ENCODE assay signal across 19 cellular contexts in the genomic region with DNA sequence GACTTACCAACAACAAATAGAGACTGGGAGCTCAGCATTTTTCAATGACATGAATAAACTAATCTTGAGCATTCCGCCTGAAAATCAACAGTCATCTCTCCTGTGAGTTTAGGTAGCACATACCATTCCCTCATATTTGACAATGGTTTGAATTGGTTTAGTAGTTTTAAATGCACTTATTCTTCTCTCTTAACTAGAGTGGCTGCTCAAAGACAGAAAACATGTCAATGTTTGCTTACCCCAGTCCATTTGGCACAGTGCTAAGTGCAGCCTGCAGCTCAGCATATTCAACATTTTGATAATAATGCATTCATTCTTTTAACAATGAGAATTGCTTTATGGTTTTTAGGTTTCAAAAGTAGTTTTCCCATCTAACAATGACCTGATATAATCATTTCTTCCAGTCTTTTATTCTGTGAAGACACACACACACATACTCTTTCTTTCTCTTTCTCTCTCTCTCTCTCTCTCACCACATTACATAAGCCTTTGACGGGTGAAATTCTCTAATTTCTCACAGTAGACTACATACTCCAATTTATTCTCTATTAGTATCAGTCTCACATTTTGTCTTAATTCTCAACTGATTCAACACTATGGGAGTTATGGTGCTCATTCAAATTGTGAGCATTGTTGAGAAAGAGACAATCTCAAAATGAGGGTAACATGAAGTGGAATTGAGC.
"Had no signal": no experiment of that assay in that cellular context is flagged by ENCODE, and none has a peak within 500 bp of the region (broad histone marks: within the 10 kb centered on the region; RNA-seq: fewer than 3 reads in every experiment).

No MANE protein-coding gene starts in this region.

- H3K4me2 ChIP-seq: neural progenitor cell had no signal

- H3K27ac Mint-ChIP-seq: activated CD4-positive, alpha-beta memory T cell treated with anti-CD3 and anti-CD28 coated beads for 36 hours; activated naive CD8-positive, alpha-beta T cell treated with anti-CD3 and anti-CD28 coated beads, Interleukin-2, amount 50 U/mL, for 24 hours; mesothelial cell of epicardium; naive thymus-derived CD8-positive, alpha-beta T cell; neural progenitor cell; progenitor cell of endocrine pancreas had no signal

- H2AFZ ChIP-seq: neural progenitor cell had no signal

- H3K36me3 Mint-ChIP-seq: activated CD4-positive, alpha-beta memory T cell treated with anti-CD3 and anti-CD28 coated beads for 36 hours; mesothelial cell of epicardium; naive thymus-derived CD8-positive, alpha-beta T cell; neural progenitor cell had no signal

- H3K27me3 Mint-ChIP-seq: activated CD4-positive, alpha-beta memory T cell treated with anti-CD3 and anti-CD28 coated beads for 36 hours; activated naive CD8-positive, alpha-beta T cell treated with anti-CD3 and anti-CD28 coated beads, Interleukin-2, amount 50 U/mL, for 24 hours; naive thymus-derived CD8-positive, alpha-beta T cell; progenitor cell of endocrine pancreas had no signal

- H3K4me3 ChIP-seq: body of pancreas, cardiac muscle cell, heart left ventricle, neural progenitor cell, testis had no signal

- H3K4me1 Mint-ChIP-seq: activated naive CD8-positive, alpha-beta T cell treated with anti-CD3 and anti-CD28 coated beads, Interleukin-2, amount 50 U/mL, for 24 hours; mesothelial cell of epicardium; naive thymus-derived CD8-positive, alpha-beta T cell; neural progenitor cell had no signal

- H3K36me3 ChIP-seq: cardiac muscle cell, heart left ventricle, neural progenitor cell had no signal

- DNase-seq: activated CD4-positive, alpha-beta memory T cell treated with anti-CD3 and anti-CD28 coated beads for 36 hours; activated CD4-positive, alpha-beta T cell treated with anti-CD3 and anti-CD28 coated beads for 48 hours; activated gamma-delta T cell; activated naive CD4-positive, alpha-beta T cell treated with anti-CD3 and anti-CD28 coated beads, Interleukin-2, amount 50 U/mL, for 16 hours; activated naive CD8-positive, alpha-beta T cell treated with anti-CD3 and anti-CD28 coated beads, Interleukin-2, amount 50 U/mL, for 24 hours; activated T-cell treated with anti-CD3 and anti-CD28 coated beads for 4 hours; body of pancreas; heart left ventricle; mammary epithelial cell; naive thymus-derived CD8-positive, alpha-beta T cell; retina; stimulated activated CD4-positive, alpha-beta T cell treated with anti-CD3 and anti-CD28 coated beads, Interleukin-4, amount 100 ng/mL, for 1 hour; stimulated activated naive CD4-positive, alpha-beta T cell; testis; trophoblast cell had no signal

- H3K9me3 ChIP-seq: body of pancreas, heart left ventricle, testis had no signal

- H3K4me1 ChIP-seq: body of pancreas, heart left ventricle, neural progenitor cell, testis had no signal

- H3K9me3 Mint-ChIP-seq: activated CD4-positive, alpha-beta memory T cell treated with anti-CD3 and anti-CD28 coated beads for 36 hours; activated naive CD8-positive, alpha-beta T cell treated with anti-CD3 and anti-CD28 coated beads, Interleukin-2, amount 50 U/mL, for 24 hours; mesothelial cell of epicardium; neural progenitor cell had no signal

- H3K27me3 ChIP-seq: body of pancreas, cardiac muscle cell, heart left ventricle, neural progenitor cell, testis had no signal

- H3K4me3 Mint-ChIP-seq: activated CD4-positive, alpha-beta memory T cell treated with anti-CD3 and anti-CD28 coated beads for 36 hours; activated naive CD8-positive, alpha-beta T cell treated with anti-CD3 and anti-CD28 coated beads, Interleukin-2, amount 50 U/mL, for 24 hours; mesothelial cell of epicardium; naive thymus-derived CD8-positive, alpha-beta T cell; neural progenitor cell had no signal

- ATAC-seq: activated naive CD8-positive, alpha-beta T cell treated with anti-CD3 and anti-CD28 coated beads, Interleukin-2, amount 50 U/mL, for 24 hours; body of pancreas; heart left ventricle; naive thymus-derived CD8-positive, alpha-beta T cell had no signal

- H3K27ac ChIP-seq: body of pancreas, cardiac muscle cell, heart left ventricle, neural progenitor cell, testis had no signal
